Comparison of ENCODE assay signal across 1 cellular context in the genomic region with DNA sequence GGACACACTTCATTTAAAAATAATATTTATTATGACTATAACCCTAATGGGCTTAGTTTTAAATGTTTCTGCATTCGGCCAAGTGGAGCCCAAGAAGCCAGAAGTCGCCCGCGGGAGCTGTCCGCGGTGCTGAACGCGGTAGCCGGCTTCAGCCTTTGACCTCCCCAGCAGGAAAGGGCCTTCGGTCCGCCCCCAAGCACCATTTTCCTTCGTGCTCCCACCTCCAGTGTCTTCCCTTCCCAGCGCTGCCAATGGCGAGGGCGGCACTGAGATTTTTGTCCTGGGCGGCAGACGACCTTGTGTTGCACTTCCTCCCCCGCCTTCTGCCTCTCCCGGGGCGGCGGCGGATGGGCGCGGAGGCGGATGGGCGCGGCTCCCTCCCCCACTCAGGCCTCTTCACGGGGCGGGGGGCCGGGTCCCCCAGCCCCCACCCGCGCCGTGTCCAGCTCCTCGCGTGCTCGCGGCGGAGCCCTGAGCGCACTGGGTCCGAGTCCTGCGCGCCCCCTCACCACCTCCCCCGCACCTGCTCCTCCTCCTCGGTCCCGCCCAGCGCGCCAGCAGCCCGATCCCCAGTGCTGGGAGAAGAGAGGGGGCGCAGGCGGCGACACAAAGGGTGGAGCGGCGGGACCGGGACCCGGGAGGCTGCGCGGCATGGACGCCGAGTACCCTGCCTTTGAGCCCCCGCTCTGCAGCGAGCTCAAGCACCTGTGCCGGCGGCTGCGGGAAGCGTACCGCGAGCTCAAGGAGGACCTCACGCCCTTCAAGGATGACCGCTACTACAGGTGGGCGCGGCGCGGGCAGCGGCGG.
TF ChIP-seq lines count a peak whose summit lies in the region.

No MANE protein-coding gene starts in this region.

TF ChIP-seq in WTC11, 78 proteins besides CTCF, POLR2A, EP300 and RAD21 (continued from another document):
- TF ChIP-seq, protein P1, sequence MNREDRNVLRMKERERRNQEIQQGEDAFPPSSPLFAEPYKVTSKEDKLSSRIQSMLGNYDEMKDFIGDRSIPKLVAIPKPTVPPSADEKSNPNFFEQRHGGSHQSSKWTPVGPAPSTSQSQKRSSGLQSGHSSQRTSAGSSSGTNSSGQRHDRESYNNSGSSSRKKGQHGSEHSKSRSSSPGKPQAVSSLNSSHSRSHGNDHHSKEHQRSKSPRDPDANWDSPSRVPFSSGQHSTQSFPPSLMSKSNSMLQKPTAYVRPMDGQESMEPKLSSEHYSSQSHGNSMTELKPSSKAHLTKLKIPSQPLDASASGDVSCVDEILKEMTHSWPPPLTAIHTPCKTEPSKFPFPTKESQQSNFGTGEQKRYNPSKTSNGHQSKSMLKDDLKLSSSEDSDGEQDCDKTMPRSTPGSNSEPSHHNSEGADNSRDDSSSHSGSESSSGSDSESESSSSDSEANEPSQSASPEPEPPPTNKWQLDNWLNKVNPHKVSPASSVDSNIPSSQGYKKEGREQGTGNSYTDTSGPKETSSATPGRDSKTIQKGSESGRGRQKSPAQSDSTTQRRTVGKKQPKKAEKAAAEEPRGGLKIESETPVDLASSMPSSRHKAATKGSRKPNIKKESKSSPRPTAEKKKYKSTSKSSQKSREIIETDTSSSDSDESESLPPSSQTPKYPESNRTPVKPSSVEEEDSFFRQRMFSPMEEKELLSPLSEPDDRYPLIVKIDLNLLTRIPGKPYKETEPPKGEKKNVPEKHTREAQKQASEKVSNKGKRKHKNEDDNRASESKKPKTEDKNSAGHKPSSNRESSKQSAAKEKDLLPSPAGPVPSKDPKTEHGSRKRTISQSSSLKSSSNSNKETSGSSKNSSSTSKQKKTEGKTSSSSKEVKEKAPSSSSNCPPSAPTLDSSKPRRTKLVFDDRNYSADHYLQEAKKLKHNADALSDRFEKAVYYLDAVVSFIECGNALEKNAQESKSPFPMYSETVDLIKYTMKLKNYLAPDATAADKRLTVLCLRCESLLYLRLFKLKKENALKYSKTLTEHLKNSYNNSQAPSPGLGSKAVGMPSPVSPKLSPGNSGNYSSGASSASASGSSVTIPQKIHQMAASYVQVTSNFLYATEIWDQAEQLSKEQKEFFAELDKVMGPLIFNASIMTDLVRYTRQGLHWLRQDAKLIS (CRISPR knock-in tag; IDR thresholded peaks at IDR 0.05; ENCODE audit: borderline replicate concordance), result 0 out of 2 replicates have a peak, but pooled peaks have one; percentile 42
- TF ChIP-seq CBFB (CRISPR knock-in tag; IDR thresholded peaks at IDR 0.05; ENCODE audit: low read depth) (0 out of 2 replicates have a peak, but pooled peaks have one; percentile 20), ESRRA (CRISPR knock-in tag; IDR thresholded peaks at IDR 0.05; ENCODE audit: borderline replicate concordance) (peak; percentile 79; the same call in 1 of the 2 replicates), JUN (CRISPR knock-in tag; IDR thresholded peaks at IDR 0.05) (peak; percentile 68; the same call in 1 of the 2 replicates), GABPB1 (CRISPR knock-in tag; IDR thresholded peaks at IDR 0.05) (peak; percentile 68), SMAD4 (CRISPR knock-in tag; IDR thresholded peaks at IDR 0.05) (0 out of 2 replicates have a peak, but pooled peaks have one; percentile 40), SMAD3 (CRISPR knock-in tag; IDR thresholded peaks at IDR 0.05; ENCODE audit: borderline replicate concordance) (peak; percentile 84; the same call in 1 of the 2 replicates), TP53 (CRISPR knock-in tag; IDR thresholded peaks at IDR 0.05) (peak; percentile 20; the same call in 1 of the 2 replicates), ZNF317 (CRISPR knock-in tag; IDR thresholded peaks at IDR 0.05; ENCODE audit: borderline replicate concordance, low read depth) (0 out of 2 replicates have a peak, but pooled peaks have one; percentile 46), ZNF416 (CRISPR knock-in tag; IDR thresholded peaks at IDR 0.05) (no peak), FOXP1 (CRISPR knock-in tag; IDR thresholded peaks at IDR 0.05; ENCODE audit: borderline replicate concordance) (peak; percentile 75), FOXK1 (CRISPR knock-in tag; IDR thresholded peaks at IDR 0.05) (0 out of 2 replicates have a peak, but pooled peaks have one; percentile 19), CREB1 (CRISPR knock-in tag; IDR thresholded peaks at IDR 0.05) (peak; percentile 51; the same call in 1 of the 2 replicates)
- TF ChIP-seq, protein P2, sequence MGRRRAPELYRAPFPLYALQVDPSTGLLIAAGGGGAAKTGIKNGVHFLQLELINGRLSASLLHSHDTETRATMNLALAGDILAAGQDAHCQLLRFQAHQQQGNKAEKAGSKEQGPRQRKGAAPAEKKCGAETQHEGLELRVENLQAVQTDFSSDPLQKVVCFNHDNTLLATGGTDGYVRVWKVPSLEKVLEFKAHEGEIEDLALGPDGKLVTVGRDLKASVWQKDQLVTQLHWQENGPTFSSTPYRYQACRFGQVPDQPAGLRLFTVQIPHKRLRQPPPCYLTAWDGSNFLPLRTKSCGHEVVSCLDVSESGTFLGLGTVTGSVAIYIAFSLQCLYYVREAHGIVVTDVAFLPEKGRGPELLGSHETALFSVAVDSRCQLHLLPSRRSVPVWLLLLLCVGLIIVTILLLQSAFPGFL (CRISPR knock-in tag; IDR thresholded peaks at IDR 0.05; ENCODE audit: borderline replicate concordance), result peak; percentile 29; the same call in 1 of the 2 replicates
- TF ChIP-seq, protein P3, sequence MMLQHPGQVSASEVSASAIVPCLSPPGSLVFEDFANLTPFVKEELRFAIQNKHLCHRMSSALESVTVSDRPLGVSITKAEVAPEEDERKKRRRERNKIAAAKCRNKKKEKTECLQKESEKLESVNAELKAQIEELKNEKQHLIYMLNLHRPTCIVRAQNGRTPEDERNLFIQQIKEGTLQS (CRISPR knock-in tag; conservative IDR thresholded peaks at IDR 0.05), result no peak
- TF ChIP-seq, protein P4, sequence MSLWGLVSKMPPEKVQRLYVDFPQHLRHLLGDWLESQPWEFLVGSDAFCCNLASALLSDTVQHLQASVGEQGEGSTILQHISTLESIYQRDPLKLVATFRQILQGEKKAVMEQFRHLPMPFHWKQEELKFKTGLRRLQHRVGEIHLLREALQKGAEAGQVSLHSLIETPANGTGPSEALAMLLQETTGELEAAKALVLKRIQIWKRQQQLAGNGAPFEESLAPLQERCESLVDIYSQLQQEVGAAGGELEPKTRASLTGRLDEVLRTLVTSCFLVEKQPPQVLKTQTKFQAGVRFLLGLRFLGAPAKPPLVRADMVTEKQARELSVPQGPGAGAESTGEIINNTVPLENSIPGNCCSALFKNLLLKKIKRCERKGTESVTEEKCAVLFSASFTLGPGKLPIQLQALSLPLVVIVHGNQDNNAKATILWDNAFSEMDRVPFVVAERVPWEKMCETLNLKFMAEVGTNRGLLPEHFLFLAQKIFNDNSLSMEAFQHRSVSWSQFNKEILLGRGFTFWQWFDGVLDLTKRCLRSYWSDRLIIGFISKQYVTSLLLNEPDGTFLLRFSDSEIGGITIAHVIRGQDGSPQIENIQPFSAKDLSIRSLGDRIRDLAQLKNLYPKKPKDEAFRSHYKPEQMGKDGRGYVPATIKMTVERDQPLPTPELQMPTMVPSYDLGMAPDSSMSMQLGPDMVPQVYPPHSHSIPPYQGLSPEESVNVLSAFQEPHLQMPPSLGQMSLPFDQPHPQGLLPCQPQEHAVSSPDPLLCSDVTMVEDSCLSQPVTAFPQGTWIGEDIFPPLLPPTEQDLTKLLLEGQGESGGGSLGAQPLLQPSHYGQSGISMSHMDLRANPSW (CRISPR knock-in tag; conservative IDR thresholded peaks at IDR 0.05; ENCODE audit: low read depth), result no peak
- TF ChIP-seq, protein P5, sequence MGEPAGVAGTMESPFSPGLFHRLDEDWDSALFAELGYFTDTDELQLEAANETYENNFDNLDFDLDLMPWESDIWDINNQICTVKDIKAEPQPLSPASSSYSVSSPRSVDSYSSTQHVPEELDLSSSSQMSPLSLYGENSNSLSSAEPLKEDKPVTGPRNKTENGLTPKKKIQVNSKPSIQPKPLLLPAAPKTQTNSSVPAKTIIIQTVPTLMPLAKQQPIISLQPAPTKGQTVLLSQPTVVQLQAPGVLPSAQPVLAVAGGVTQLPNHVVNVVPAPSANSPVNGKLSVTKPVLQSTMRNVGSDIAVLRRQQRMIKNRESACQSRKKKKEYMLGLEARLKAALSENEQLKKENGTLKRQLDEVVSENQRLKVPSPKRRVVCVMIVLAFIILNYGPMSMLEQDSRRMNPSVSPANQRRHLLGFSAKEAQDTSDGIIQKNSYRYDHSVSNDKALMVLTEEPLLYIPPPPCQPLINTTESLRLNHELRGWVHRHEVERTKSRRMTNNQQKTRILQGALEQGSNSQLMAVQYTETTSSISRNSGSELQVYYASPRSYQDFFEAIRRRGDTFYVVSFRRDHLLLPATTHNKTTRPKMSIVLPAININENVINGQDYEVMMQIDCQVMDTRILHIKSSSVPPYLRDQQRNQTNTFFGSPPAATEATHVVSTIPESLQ (CRISPR knock-in tag; IDR thresholded peaks at IDR 0.05), result no peak
- TF ChIP-seq, protein P6, sequence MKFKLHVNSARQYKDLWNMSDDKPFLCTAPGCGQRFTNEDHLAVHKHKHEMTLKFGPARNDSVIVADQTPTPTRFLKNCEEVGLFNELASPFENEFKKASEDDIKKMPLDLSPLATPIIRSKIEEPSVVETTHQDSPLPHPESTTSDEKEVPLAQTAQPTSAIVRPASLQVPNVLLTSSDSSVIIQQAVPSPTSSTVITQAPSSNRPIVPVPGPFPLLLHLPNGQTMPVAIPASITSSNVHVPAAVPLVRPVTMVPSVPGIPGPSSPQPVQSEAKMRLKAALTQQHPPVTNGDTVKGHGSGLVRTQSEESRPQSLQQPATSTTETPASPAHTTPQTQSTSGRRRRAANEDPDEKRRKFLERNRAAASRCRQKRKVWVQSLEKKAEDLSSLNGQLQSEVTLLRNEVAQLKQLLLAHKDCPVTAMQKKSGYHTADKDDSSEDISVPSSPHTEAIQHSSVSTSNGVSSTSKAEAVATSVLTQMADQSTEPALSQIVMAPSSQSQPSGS (CRISPR knock-in tag; IDR thresholded peaks at IDR 0.05; ENCODE audit: borderline replicate concordance, low read depth), result no peak
- TF ChIP-seq, protein P7, sequence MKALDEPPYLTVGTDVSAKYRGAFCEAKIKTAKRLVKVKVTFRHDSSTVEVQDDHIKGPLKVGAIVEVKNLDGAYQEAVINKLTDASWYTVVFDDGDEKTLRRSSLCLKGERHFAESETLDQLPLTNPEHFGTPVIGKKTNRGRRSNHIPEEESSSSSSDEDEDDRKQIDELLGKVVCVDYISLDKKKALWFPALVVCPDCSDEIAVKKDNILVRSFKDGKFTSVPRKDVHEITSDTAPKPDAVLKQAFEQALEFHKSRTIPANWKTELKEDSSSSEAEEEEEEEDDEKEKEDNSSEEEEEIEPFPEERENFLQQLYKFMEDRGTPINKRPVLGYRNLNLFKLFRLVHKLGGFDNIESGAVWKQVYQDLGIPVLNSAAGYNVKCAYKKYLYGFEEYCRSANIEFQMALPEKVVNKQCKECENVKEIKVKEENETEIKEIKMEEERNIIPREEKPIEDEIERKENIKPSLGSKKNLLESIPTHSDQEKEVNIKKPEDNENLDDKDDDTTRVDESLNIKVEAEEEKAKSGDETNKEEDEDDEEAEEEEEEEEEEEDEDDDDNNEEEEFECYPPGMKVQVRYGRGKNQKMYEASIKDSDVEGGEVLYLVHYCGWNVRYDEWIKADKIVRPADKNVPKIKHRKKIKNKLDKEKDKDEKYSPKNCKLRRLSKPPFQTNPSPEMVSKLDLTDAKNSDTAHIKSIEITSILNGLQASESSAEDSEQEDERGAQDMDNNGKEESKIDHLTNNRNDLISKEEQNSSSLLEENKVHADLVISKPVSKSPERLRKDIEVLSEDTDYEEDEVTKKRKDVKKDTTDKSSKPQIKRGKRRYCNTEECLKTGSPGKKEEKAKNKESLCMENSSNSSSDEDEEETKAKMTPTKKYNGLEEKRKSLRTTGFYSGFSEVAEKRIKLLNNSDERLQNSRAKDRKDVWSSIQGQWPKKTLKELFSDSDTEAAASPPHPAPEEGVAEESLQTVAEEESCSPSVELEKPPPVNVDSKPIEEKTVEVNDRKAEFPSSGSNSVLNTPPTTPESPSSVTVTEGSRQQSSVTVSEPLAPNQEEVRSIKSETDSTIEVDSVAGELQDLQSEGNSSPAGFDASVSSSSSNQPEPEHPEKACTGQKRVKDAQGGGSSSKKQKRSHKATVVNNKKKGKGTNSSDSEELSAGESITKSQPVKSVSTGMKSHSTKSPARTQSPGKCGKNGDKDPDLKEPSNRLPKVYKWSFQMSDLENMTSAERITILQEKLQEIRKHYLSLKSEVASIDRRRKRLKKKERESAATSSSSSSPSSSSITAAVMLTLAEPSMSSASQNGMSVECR (CRISPR knock-in tag; IDR thresholded peaks at IDR 0.05; ENCODE audit: borderline replicate concordance), result peak; percentile 55; the same call in 1 of the 2 replicates
- TF ChIP-seq, protein P8, sequence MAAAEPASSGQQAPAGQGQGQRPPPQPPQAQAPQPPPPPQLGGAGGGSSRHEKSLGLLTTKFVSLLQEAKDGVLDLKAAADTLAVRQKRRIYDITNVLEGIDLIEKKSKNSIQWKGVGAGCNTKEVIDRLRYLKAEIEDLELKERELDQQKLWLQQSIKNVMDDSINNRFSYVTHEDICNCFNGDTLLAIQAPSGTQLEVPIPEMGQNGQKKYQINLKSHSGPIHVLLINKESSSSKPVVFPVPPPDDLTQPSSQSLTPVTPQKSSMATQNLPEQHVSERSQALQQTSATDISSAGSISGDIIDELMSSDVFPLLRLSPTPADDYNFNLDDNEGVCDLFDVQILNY (CRISPR knock-in tag; IDR thresholded peaks at IDR 0.05), result peak; percentile 8; the same call in 1 of the 2 replicates
- TF ChIP-seq, protein P9, sequence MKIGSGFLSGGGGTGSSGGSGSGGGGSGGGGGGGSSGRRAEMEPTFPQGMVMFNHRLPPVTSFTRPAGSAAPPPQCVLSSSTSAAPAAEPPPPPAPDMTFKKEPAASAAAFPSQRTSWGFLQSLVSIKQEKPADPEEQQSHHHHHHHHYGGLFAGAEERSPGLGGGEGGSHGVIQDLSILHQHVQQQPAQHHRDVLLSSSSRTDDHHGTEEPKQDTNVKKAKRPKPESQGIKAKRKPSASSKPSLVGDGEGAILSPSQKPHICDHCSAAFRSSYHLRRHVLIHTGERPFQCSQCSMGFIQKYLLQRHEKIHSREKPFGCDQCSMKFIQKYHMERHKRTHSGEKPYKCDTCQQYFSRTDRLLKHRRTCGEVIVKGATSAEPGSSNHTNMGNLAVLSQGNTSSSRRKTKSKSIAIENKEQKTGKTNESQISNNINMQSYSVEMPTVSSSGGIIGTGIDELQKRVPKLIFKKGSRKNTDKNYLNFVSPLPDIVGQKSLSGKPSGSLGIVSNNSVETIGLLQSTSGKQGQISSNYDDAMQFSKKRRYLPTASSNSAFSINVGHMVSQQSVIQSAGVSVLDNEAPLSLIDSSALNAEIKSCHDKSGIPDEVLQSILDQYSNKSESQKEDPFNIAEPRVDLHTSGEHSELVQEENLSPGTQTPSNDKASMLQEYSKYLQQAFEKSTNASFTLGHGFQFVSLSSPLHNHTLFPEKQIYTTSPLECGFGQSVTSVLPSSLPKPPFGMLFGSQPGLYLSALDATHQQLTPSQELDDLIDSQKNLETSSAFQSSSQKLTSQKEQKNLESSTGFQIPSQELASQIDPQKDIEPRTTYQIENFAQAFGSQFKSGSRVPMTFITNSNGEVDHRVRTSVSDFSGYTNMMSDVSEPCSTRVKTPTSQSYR (CRISPR knock-in tag; IDR thresholded peaks at IDR 0.05), result peak; percentile 54; the same call in 1 of the 2 replicates
- TF ChIP-seq, protein P10, sequence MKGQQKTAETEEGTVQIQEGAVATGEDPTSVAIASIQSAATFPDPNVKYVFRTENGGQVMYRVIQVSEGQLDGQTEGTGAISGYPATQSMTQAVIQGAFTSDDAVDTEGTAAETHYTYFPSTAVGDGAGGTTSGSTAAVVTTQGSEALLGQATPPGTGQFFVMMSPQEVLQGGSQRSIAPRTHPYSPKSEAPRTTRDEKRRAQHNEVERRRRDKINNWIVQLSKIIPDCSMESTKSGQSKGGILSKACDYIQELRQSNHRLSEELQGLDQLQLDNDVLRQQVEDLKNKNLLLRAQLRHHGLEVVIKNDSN (CRISPR knock-in tag; IDR thresholded peaks at IDR 0.05), result peak; percentile 68
- TF ChIP-seq, protein P11, sequence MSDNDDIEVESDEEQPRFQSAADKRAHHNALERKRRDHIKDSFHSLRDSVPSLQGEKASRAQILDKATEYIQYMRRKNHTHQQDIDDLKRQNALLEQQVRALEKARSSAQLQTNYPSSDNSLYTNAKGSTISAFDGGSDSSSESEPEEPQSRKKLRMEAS (CRISPR knock-in tag; IDR thresholded peaks at IDR 0.05), result no peak
TF ChIP-seq in WTC11: peak in this region for 31.
